Comparison of ENCODE assay signal across 12 cellular contexts in the genomic region with DNA sequence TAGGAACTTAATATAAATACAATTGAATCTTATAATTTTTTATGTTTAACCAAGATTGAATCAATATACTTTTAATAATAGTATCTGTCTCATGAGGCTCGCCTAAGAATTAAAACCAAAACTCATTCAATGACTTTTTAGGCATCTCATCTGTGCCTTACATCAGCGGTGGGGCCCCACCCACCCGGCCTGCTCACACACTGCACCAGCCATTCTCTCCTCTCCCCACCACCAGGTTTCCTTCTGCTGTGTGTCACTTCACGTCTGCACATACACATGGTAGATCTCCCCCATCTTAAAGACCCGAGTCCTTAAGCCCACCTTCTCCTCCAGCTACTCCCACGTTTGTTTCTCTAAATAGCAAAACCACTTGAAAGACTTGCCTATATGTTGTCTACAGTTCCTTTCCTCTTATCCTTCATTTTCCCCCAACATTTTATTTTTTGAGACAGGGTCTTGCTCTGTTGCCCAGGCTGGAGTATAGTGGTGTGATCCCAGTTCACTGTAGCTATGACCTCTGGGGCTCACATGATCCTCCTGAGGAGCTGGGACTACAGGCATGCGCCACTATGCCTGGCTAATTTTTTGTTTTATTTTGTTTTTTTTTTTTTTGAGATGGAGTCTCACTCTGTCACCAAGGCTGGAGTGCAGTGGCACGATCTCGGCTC.
DNase-seq lines count a peak whose midpoint lies in the region; ATAC-seq, FAIRE-seq and TF ChIP-seq lines count a peak whose summit lies in the region.
"Had no signal": no experiment of that assay in that cellular context is flagged by ENCODE, and none has a peak within 500 bp of the region (broad histone marks: within the 10 kb centered on the region; RNA-seq: fewer than 3 reads in every experiment).

No MANE protein-coding gene starts in this region.

- H3K4me1 Mint-ChIP-seq in CD4-positive, CD25-positive, alpha-beta regulatory T cell: peaks cover 52 to 84% (median 68%) of the 10 kb centered on the region in 4 donors

- peaks cover 7% of the 10 kb centered on the region for H3K36me3 Mint-ChIP-seq in CD4-positive, CD25-positive, alpha-beta regulatory T cell

- intact Hi-C loops in gastrocnemius medialis (cut with DNase I; ENCODE audit: low total_unique reads) (no loop called here), head of caudate nucleus (cut with DNase I) (no loop called here)

- peak overlapping the region; percentile 51 for H3K27ac ChIP-seq in CD4-positive, CD25-positive, alpha-beta regulatory T cell (ENCODE audit: insufficient read depth, low read length, poor library complexity, severe bottlenecking)
- H3K27ac ChIP-seq in gastrocnemius medialis: peak overlapping the region in 3 of 4 donors; percentile 4 to 32 (median 25)
- H3K27ac ChIP-seq: SK-N-MC, uterus had no signal

- peak overlapping the region; percentile 82 to 95 (median 88) for H3K27ac Mint-ChIP-seq in CD4-positive, CD25-positive, alpha-beta regulatory T cell

- ATAC-seq in CD4-positive, CD25-positive, alpha-beta regulatory T cell (ENCODE audit: low read depth in 2 of 2): peak; percentile 93 to 95
- no peak for ATAC-seq in gastrocnemius medialis
- no peak for ATAC-seq in GM18907 (IDR thresholded peaks at IDR 0.05; ENCODE audit: unreplicated experiment)

- peaks cover 63% of the 10 kb centered on the region for H3K4me1 ChIP-seq in CD4-positive, CD25-positive, alpha-beta regulatory T cell (ENCODE audit: control insufficient read depth, insufficient read depth, low read length, poor library complexity, severe bottlenecking)
- H3K4me1 ChIP-seq in gastrocnemius medialis: peaks cover 37 to 53% of the 10 kb centered on the region in 2 donors
- H3K4me1 ChIP-seq: uterus had no signal

- peak overlapping the region in 2 of 4 donors; percentile 7 to 68 for H3K4me3 Mint-ChIP-seq in CD4-positive, CD25-positive, alpha-beta regulatory T cell

- no peak overlapping the region for H3K4me3 ChIP-seq in CD4-positive, CD25-positive, alpha-beta regulatory T cell (ENCODE audit: low read depth, low read length)
- no peak overlapping the region for H3K4me3 ChIP-seq in gastrocnemius medialis
- H3K4me3 ChIP-seq: SK-N-MC, uterus had no signal

- TF ChIP-seq CTCF in gastrocnemius medialis (IDR thresholded peaks at IDR 0.05 in 4 of 5, conservative IDR thresholded peaks at IDR 0.05 in 1 of 5): no peak

- H3K9me3 ChIP-seq in CD4-positive, CD25-positive, alpha-beta regulatory T cell (ENCODE audit: control insufficient read depth in 2 of 2, low read length in 2 of 2): no peaks in the 10 kb centered on the region
- H3K9me3 ChIP-seq in gastrocnemius medialis: no peaks in the 10 kb centered on the region
- H3K9me3 ChIP-seq: uterus had no signal

- no peaks in the 10 kb centered on the region for H3K27me3 Mint-ChIP-seq in CD4-positive, CD25-positive, alpha-beta regulatory T cell

- in situ Hi-C loops in gastrocnemius medialis (cut with MboI; ENCODE audit: low sequenced_read_pairs in 4 of 4): no loop called here

- H3K27me3 ChIP-seq in CD4-positive, CD25-positive, alpha-beta regulatory T cell (ENCODE audit: control insufficient read depth, insufficient read depth, low read length): no peaks in the 10 kb centered on the region
- no peaks in the 10 kb centered on the region for H3K27me3 ChIP-seq in gastrocnemius medialis
- H3K27me3 ChIP-seq: uterus had no signal

- peak; percentile 44 to 82 (median 50) for DNase-seq in CD4-positive, CD25-positive, alpha-beta regulatory T cell
- DNase-seq in T-helper 22 cell (ENCODE audit: low read depth) (peak; percentile 55), gastrocnemius medialis (no peak), anterior cingulate cortex (lab: John Stamatoyannopoulos, UW) (no peak), RCC 7860 (ENCODE audit: low spot score) (no peak), head of caudate nucleus (no peak)
- peak; percentile 81 for DNase-seq in activated naive CD4-positive, alpha-beta T cell treated with Interleukin-2 at 50 U/mL for 16 hours
- DNase-seq: cortex of kidney, NCI-H1092, uterus had no signal

- no peaks in the 10 kb centered on the region for H3K36me3 ChIP-seq in CD4-positive, CD25-positive, alpha-beta regulatory T cell (ENCODE audit: control insufficient read depth, insufficient read depth, low read length)
- no peaks in the 10 kb centered on the region for H3K36me3 ChIP-seq in gastrocnemius medialis
- H3K36me3 ChIP-seq: uterus had no signal

- TF ChIP-seq POLR2A in gastrocnemius medialis (IDR thresholded peaks at IDR 0.05): no peak

- no peak for FAIRE-seq in RCC 7860 (lab: Jason Lieb, UNC)

- H3K9me3 Mint-ChIP-seq in CD4-positive, CD25-positive, alpha-beta regulatory T cell: no peaks in the 10 kb centered on the region

Comparison
In these comparisons a context has a peak if more than half of its experiments do, and no peak if none do; other contexts are left out.
1. ATAC-seq: peak in CD4-positive, CD25-positive, alpha-beta regulatory T cell (2 of 2); none in gastrocnemius medialis (0 of 2) and GM18907 (single experiment).
2. DNase-seq: peak in CD4-positive, CD25-positive, alpha-beta regulatory T cell (3 of 3), T-helper 22 cell (single experiment) and activated naive CD4-positive, alpha-beta T cell treated with Interleukin-2 at 50 U/mL for 16 hours (single experiment); none in gastrocnemius medialis (0 of 2), anterior cingulate cortex (0 of 58), RCC 7860 (single experiment) and head of caudate nucleus (0 of 42).